Comparison of ENCODE assay signal across 23 cellular contexts in the genomic region with DNA sequence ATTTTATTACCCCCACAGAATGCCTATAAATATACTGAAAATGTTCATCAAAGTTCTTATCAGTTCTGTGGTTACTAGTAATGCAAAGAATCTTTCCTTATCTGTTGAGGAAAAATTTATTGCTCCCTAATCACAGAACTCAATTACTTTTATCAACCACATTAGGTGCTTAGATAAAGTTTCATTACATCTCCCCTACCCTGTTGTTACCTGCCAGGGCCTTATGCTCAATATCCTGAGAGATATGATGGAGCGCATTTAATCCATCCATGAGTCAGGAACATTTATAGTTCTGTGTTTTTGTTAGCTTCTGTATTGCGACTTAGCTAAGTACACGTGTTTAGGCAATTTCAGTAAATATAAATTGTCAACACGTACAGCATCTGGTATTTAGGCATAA.
"Had no signal": no experiment of that assay in that cellular context is flagged by ENCODE, and none has a peak within 500 bp of the region (broad histone marks: within the 10 kb centered on the region; RNA-seq: fewer than 3 reads in every experiment).

No MANE protein-coding gene starts in this region.

- H3K9me3 ChIP-seq: pancreas, right lobe of liver, testis, upper lobe of right lung had no signal

- H3K4me1 ChIP-seq: foreskin keratinocyte, left ventricle myocardium inferior, lower lobe of right lung, pancreas, right lobe of liver, testis, tibial nerve, upper lobe of right lung had no signal

- H3K27ac ChIP-seq: foreskin keratinocyte, left ventricle myocardium inferior, lower lobe of right lung, pancreas, right lobe of liver, testis, tibial nerve, upper lobe of right lung had no signal

- H3K4me1 Mint-ChIP-seq: immature natural killer cell; memory B cell; stimulated activated naive B cell treated with anti-CD40 and anti-IgM and Interleukin-4, amounts not matched to agents 10 μg/mL and 1 μg/mL and 100 μg/mL, for 72 hours; stimulated activated naive CD8-positive, alpha-beta T cell treated with anti-CD3 and anti-CD28 coated beads, Interleukin-15, amount 100 ng/mL, for 72 hours had no signal

- H3K9me3 Mint-ChIP-seq: natural killer cell treated with Interleukin-12 subunit alpha and Interleukin-12 subunit beta and Interleukin-15 and Interleukin-18, amount 100 ng/mL, for 72 hours had no signal

- H3K27ac Mint-ChIP-seq: immature natural killer cell; memory B cell; natural killer cell treated with Interleukin-12 subunit alpha and Interleukin-12 subunit beta and Interleukin-15 and Interleukin-18, amount 100 ng/mL, for 72 hours; progenitor cell of endocrine pancreas; stimulated activated naive B cell treated with anti-CD40 and anti-IgM and Interleukin-4, amounts not matched to agents 10 μg/mL and 1 μg/mL and 100 μg/mL, for 72 hours; stimulated activated naive CD8-positive, alpha-beta T cell treated with anti-CD3 and anti-CD28 coated beads, Interleukin-15, amount 100 ng/mL, for 72 hours had no signal

- H3K27me3 Mint-ChIP-seq: progenitor cell of endocrine pancreas; stimulated activated naive CD8-positive, alpha-beta T cell treated with anti-CD3 and anti-CD28 coated beads, Interleukin-15, amount 100 ng/mL, for 72 hours had no signal

- H3K4me3 Mint-ChIP-seq: immature natural killer cell; memory B cell; natural killer cell treated with Interleukin-12 subunit alpha and Interleukin-12 subunit beta and Interleukin-15 and Interleukin-18, amount 100 ng/mL, for 72 hours; stimulated activated naive B cell treated with anti-CD40 and anti-IgM and Interleukin-4, amounts not matched to agents 10 μg/mL and 1 μg/mL and 100 μg/mL, for 72 hours; stimulated activated naive CD8-positive, alpha-beta T cell treated with anti-CD3 and anti-CD28 coated beads, Interleukin-15, amount 100 ng/mL, for 72 hours had no signal

- H3K36me3 ChIP-seq: left ventricle myocardium inferior, lower lobe of right lung, pancreas, right lobe of liver, tibial nerve, upper lobe of right lung had no signal

- ATAC-seq: esophagus mucosa; foreskin keratinocyte; lower lobe of right lung; natural killer cell treated with Interleukin-12 subunit alpha and Interleukin-12 subunit beta and Interleukin-15 and Interleukin-18, amount 100 ng/mL, for 72 hours; pancreas; right lobe of liver; stimulated activated naive B cell treated with anti-CD40 and anti-IgM and Interleukin-4, amounts not matched to agents 10 μg/mL and 1 μg/mL and 100 μg/mL, for 72 hours; stimulated activated naive CD8-positive, alpha-beta T cell treated with anti-CD3 and anti-CD28 coated beads, Interleukin-15, amount 100 ng/mL, for 72 hours; upper lobe of right lung had no signal

- H3K4me3 ChIP-seq: left ventricle myocardium inferior, lower lobe of right lung, pancreas, right lobe of liver, testis, tibial nerve, upper lobe of right lung had no signal

- FAIRE-seq: endometrium, keratinocyte, pancreas had no signal

- H3K36me3 Mint-ChIP-seq: immature natural killer cell; memory B cell; stimulated activated naive B cell treated with anti-CD40 and anti-IgM and Interleukin-4, amounts not matched to agents 10 μg/mL and 1 μg/mL and 100 μg/mL, for 72 hours had no signal

- H3K27me3 ChIP-seq: foreskin keratinocyte, pancreas, right lobe of liver, testis, tibial nerve, upper lobe of right lung had no signal

- DNase-seq: cortex of kidney; effector memory CD4-positive, alpha-beta T cell; foreskin keratinocyte; immature natural killer cell; left ventricle myocardium inferior; lower lobe of right lung; midbrain; occipital lobe; pancreas; right lobe of liver; stimulated activated CD4-positive, alpha-beta T cell treated with anti-CD3 and anti-CD28 coated beads, Interleukin-2, amount 100 ng/mL, for 24 hours; stimulated activated CD4-positive, alpha-beta T cell treated with anti-CD3 and anti-CD28 coated beads, Interleukin-4, amount 100 ng/mL, for 4 hours; stimulated activated naive B cell treated with anti-CD40 and anti-IgM and Interleukin-4, amounts not matched to agents 10 μg/mL and 1 μg/mL and 100 μg/mL, for 72 hours; stimulated activated naive CD8-positive, alpha-beta T cell treated with anti-CD3 and anti-CD28 coated beads, Interleukin-15, amount 100 ng/mL, for 72 hours; testis; upper lobe of right lung had no signal
